In genomic region chr5:59040007-59040803, GRCh38 we compare ENCODE assay signal across 8 cellular contexts.
DNase-seq lines count a peak whose midpoint lies in the region; ATAC-seq and TF ChIP-seq lines count a peak whose summit lies in the region.

No MANE protein-coding gene starts in this region.

- H3K36me3 ChIP-seq in H7 (replicated peaks; ENCODE audit: control insufficient read depth, insufficient read depth, low read length) (no peaks in the 10 kb centered on the region), SU-DHL-6 (ENCODE audit: low read length) (no peaks in the 10 kb centered on the region)

- H3K4me2 ChIP-seq in SU-DHL-6 (ENCODE audit: low read depth, low read length, poor library complexity, severe bottlenecking), result peak overlapping the region; percentile 65

- in situ Hi-C loops in G401 (cut with HindIII; ENCODE audit: low sequenced_read_pairs), result no loop called here

- peaks cover 28% of the 10 kb centered on the region for H3K27me3 ChIP-seq in H7 (ENCODE audit: control insufficient read depth, insufficient read depth, low read length)
- H3K27me3 ChIP-seq in SU-DHL-6 (ENCODE audit: low read length), result no peaks in the 10 kb centered on the region

- H3K9me3 ChIP-seq in SU-DHL-6 (ENCODE audit: insufficient read depth, low read length), result no peaks in the 10 kb centered on the region

- 0 out of 2 replicates have a peak, but pooled peaks cover 4% of the 10 kb centered on the region for H3F3A ChIP-seq in SU-DHL-6 (ENCODE audit: insufficient read depth)

- DNase-seq in H7 (no peak), foreskin fibroblast (peak in 1 of 2 donors; percentile 70), retinal pigment epithelial cell (ENCODE audit: low read depth) (no peak), cerebellum (ENCODE audit: low spot score) (no peak), G401 (ENCODE audit: low spot score) (no peak), substantia nigra (lab: John Stamatoyannopoulos, UW) (no peak)

- peak overlapping the region; percentile 56; the same call in 1 of the 2 replicates for H3K9ac ChIP-seq in SU-DHL-6 (ENCODE audit: low read length)

- H3K27ac ChIP-seq in SU-DHL-6 (ENCODE audit: low read depth, low read length) (no peak overlapping the region), substantia nigra (ENCODE audit: low read depth, low read length, poor library complexity, severe bottlenecking) (no peak overlapping the region)

- H4K20me1 ChIP-seq in SU-DHL-6 (ENCODE audit: low read depth, low read length), result no peaks in the 10 kb centered on the region

- peak overlapping the region; percentile 86 for H2AFZ ChIP-seq in SU-DHL-6 (ENCODE audit: low read depth, low read length, severe bottlenecking)

- no peak for ATAC-seq in HG02884 (IDR thresholded peaks at IDR 0.05; ENCODE audit: unreplicated experiment)

- H3K4me3 ChIP-seq in H7 (ENCODE audit: insufficient read depth, low read depth, low read length) (peak overlapping the region; percentile 67), SU-DHL-6 (ENCODE audit: insufficient read depth, low read length, poor library complexity, severe bottlenecking) (peak overlapping the region; percentile 56), foreskin fibroblast (ENCODE audit: low read depth in 1 of 2, low read length in 2 of 2) (peak overlapping the region; percentile 70 to 76), retinal pigment epithelial cell (ENCODE audit: low read length) (peak overlapping the region; percentile 75)

- TF ChIP-seq CTCF in SU-DHL-6 (IDR thresholded peaks at IDR 0.05; ENCODE audit: insufficient read depth, low read length, poor library complexity, severe bottlenecking), result no peak
- TF ChIP-seq CTCF in foreskin fibroblast (IDR thresholded peaks at IDR 0.05; ENCODE audit: low read depth, low read length), result no peak
- no peak for TF ChIP-seq CTCF in retinal pigment epithelial cell (conservative IDR thresholded peaks at IDR 0.05; ENCODE audit: low read depth, low read length)

- H3K79me2 ChIP-seq in SU-DHL-6 (ENCODE audit: insufficient read depth, low read length), result no peaks in the 10 kb centered on the region

- H3K9me2 ChIP-seq in SU-DHL-6 (replicated peaks; ENCODE audit: insufficient read depth, low read length), result no peaks in the 10 kb centered on the region
